8 cellular contexts compared by ENCODE assay signal in the genomic region with DNA sequence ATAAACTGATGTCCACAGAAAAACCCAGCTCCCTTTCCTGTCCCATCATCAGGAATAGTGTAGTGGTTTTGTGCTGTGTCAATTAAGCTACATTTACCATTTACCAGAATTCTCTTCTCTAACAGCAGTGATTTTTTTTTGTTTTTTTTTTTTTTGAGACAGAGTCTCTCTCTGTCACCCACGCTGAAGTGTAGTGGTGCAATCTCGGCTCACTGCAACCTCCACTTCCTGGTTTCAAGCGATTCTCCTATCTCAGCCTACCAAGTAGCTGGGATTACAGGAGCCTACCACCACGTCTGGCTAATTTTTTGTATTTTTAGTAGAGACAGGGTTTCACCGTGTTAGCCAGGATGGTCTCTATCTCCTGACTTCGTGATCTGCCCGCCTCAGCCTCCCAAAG. TPM values are rescaled to one million over a fixed set of nuclear protein-coding genes. Genes with fewer than 3 reads are reported as not detected.
DNase-seq lines count a peak whose midpoint lies in the region; ATAC-seq, FAIRE-seq and TF ChIP-seq lines count a peak whose summit lies in the region.
"Not testable (repeated sequence)": the region's sequence is repeated elsewhere in the genome, so short reads cannot be mapped to it uniquely, and the experiment has no call there.

No MANE protein-coding gene starts in this region.

- not testable (repeated sequence) for H3K27me3 Mint-ChIP-seq in activated CD4-positive, alpha-beta T cell treated with anti-CD3 and anti-CD28 coated beads for 36 hours; dendritic cell treated with granulocyte-macrophage colony-stimulating factor and Interleukin-4, amounts not matched to agents 40 ng/mL and 50 ng/mL, for 4 days

- intact Hi-C loops in activated CD4-positive, alpha-beta T cell treated with anti-CD3 and anti-CD28 coated beads for 36 hours (cut with DNase I, micrococcal nuclease); dendritic cell treated with granulocyte-macrophage colony-stimulating factor and Interleukin-4, amounts not matched to agents 40 ng/mL and 50 ng/mL, for 4 days (cut with micrococcal nuclease); lower lobe of right lung (cut with DNase I); sigmoid colon (cut with DNase I): not testable (repeated sequence)

- not testable (repeated sequence) for H3K36me3 Mint-ChIP-seq in activated CD4-positive, alpha-beta T cell treated with anti-CD3 and anti-CD28 coated beads for 36 hours (ENCODE audit: low read depth); dendritic cell treated with granulocyte-macrophage colony-stimulating factor and Interleukin-4, amounts not matched to agents 40 ng/mL and 50 ng/mL, for 4 days (ENCODE audit: low read depth)

- TF ChIP-seq POLR2A in GM12891 (IDR thresholded peaks at IDR 0.05; ENCODE audit: low read depth, low read length); NB4 (IDR thresholded peaks at IDR 0.05; ENCODE audit: extremely low read depth, insufficient read length); sigmoid colon (IDR thresholded peaks at IDR 0.05): not testable (repeated sequence)

- POLR2A ChIA-PET in activated CD4-positive, alpha-beta T cell treated with anti-CD3 and anti-CD28 coated beads for 36 hours (lab: Charles Lee): not testable (repeated sequence)

- ATAC-seq in activated CD4-positive, alpha-beta T cell treated with anti-CD3 and anti-CD28 coated beads for 36 hours: not testable (repeated sequence)
- peak in 1 of 2 donors; percentile 39 for ATAC-seq in lower lobe of right lung

- not testable (repeated sequence) for H3K9me3 ChIP-seq in lower lobe of right lung, neutrophil, sigmoid colon

- CTCF ChIA-PET in activated CD4-positive, alpha-beta T cell treated with anti-CD3 and anti-CD28 coated beads for 36 hours (lab: Charles Lee): interaction anchor here (0.7 to 1.7 kb wide), 3 partner anchors 8 to 160 kb away, joined by 3 to 6 read pairs (median 3); no protein-coding TSS in a partner anchor

- WGBS in sigmoid colon, 2 donors: 71 to 73% methylated on average over 7 of the region's 7 CpGs

- not testable (repeated sequence) for H3K4me1 ChIP-seq in lower lobe of right lung, sigmoid colon
- peaks cover 56 to 59% of the 10 kb centered on the region in 2 experiments for H3K4me1 ChIP-seq in neutrophil (ENCODE audit: control insufficient read depth in 1 of 2, insufficient read depth in 1 of 2, low read depth in 1 of 2, low read length in 1 of 2)

- not testable (repeated sequence) for H3K4me3 Mint-ChIP-seq in activated CD4-positive, alpha-beta T cell treated with anti-CD3 and anti-CD28 coated beads for 36 hours; dendritic cell treated with granulocyte-macrophage colony-stimulating factor and Interleukin-4, amounts not matched to agents 40 ng/mL and 50 ng/mL, for 4 days

- H3K9me3 Mint-ChIP-seq in activated CD4-positive, alpha-beta T cell treated with anti-CD3 and anti-CD28 coated beads for 36 hours (ENCODE audit: low read depth); dendritic cell treated with granulocyte-macrophage colony-stimulating factor and Interleukin-4, amounts not matched to agents 40 ng/mL and 50 ng/mL, for 4 days: not testable (repeated sequence)

- not testable (repeated sequence) for H3K4me3 ChIP-seq in NB4 (ENCODE audit: low read depth, low read length); lower lobe of right lung; sigmoid colon
- H3K4me3 ChIP-seq in neutrophil (ENCODE audit: low read depth in 1 of 2, low read length in 1 of 2): peak overlapping the region in 1 of 2 experiments; percentile 14

- H3K27ac Mint-ChIP-seq in activated CD4-positive, alpha-beta T cell treated with anti-CD3 and anti-CD28 coated beads for 36 hours: not testable (repeated sequence)
- peak overlapping the region; percentile 71 for H3K27ac Mint-ChIP-seq in dendritic cell treated with granulocyte-macrophage colony-stimulating factor and Interleukin-4, amounts not matched to agents 40 ng/mL and 50 ng/mL, for 4 days

- TF ChIP-seq CTCF in NB4 (IDR thresholded peaks at IDR 0.05; ENCODE audit: low read depth, low read length); lower lobe of right lung (IDR thresholded peaks at IDR 0.05); neutrophil (IDR thresholded peaks at IDR 0.05); sigmoid colon (IDR thresholded peaks at IDR 0.05): not testable (repeated sequence)

- not testable (repeated sequence) for H3K27ac ChIP-seq in lower lobe of right lung, sigmoid colon
- peak overlapping the region; percentile 82 for H3K27ac ChIP-seq in neutrophil

- DNase-seq in AML-193 (lab: John Stamatoyannopoulos, UW) (peak; percentile 29 to 41), NB4 (ENCODE audit: low read depth) (peak; percentile 36), lower lobe of right lung (peak; percentile 80), sigmoid colon (peak; percentile 33)
- DNase-seq in GM12891 (ENCODE audit: insufficient read length, low spot score): not testable (repeated sequence)
- peak; percentile 44 for DNase-seq in activated CD4-positive, alpha-beta T cell treated with anti-CD3 and anti-CD28 coated beads for 36 hours

- FAIRE-seq in GM12891 (lab: Jason Lieb, UNC): not testable (repeated sequence)

- TF ChIP-seq EP300 in sigmoid colon (IDR thresholded peaks at IDR 0.05): not testable (repeated sequence)

- H3K4me1 Mint-ChIP-seq in activated CD4-positive, alpha-beta T cell treated with anti-CD3 and anti-CD28 coated beads for 36 hours: peaks cover 23% of the 10 kb centered on the region
- H3K4me1 Mint-ChIP-seq in dendritic cell treated with granulocyte-macrophage colony-stimulating factor and Interleukin-4, amounts not matched to agents 40 ng/mL and 50 ng/mL, for 4 days (ENCODE audit: low read depth): peaks cover 61% of the 10 kb centered on the region

- not testable (repeated sequence) for H3K36me3 ChIP-seq in lower lobe of right lung, neutrophil, sigmoid colon

- not testable (repeated sequence) for H3K27me3 ChIP-seq in lower lobe of right lung (ENCODE audit: low read depth); neutrophil; sigmoid colon

TF ChIP-seq in GM12891, 5 proteins besides CTCF, POLR2A, EP300 and RAD21:
- peak; percentile 14; the same call in 1 of the 2 replicates for TF ChIP-seq SPI1 (IDR thresholded peaks at IDR 0.05; ENCODE audit: low read depth, low read length)
TF ChIP-seq in GM12891: peak in this region for 1; not testable (repeated sequence) for 4.

RNA-seq across cellular contexts. Expression of gene RAB7A, which starts 7.1 kb away (rescaled TPM):
- polyA plus RNA-seq in GM12891 (2012; ENCODE audit: low read depth, missing spikeins): 96.8 TPM
- 100 to 1,000 TPM; 297 to 534 TPM for total RNA-seq in activated CD4-positive, alpha-beta T cell treated with anti-CD3 and anti-CD28 coated beads for 36 hours
- total RNA-seq in lower lobe of right lung (278 TPM), sigmoid colon (10 to 100 TPM; 73.6 to 100.0 (median 86.8) TPM)
- 100 to 1,000 TPM; 159 to 275 (median 172) TPM for polyA plus RNA-seq in sigmoid colon
